ENCODE assay signal across 14 cellular contexts in the genomic region with DNA sequence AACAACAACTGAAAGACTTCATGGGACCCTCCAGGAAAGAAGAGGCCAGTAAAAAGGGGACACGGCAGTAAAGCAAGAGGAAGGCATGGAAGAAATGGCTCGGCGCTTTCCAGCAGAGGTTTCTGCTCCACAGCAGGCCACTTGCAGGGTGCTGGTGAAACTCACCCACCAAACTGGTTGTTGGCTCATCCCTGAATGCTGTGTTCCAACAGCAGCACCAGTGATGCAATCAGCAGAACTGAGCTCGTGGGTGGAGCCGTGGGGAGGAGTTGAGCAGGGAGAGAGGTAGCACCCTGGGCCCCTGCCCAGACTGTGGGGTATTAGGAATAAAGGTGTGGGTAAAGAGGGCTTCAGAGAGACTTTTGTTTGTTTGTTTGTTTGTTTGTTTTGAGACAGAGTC.
DNase-seq lines count a peak whose midpoint lies in the region; ATAC-seq and TF ChIP-seq lines count a peak whose summit lies in the region.
"Had no signal": no experiment of that assay in that cellular context is flagged by ENCODE, and none has a peak within 500 bp of the region (broad histone marks: within the 10 kb centered on the region; RNA-seq: fewer than 3 reads in every experiment).

No MANE protein-coding gene starts in this region.

- peak overlapping the region; percentile 71 for H3K27ac ChIP-seq in suprapubic skin

- peaks cover 37% of the 10 kb centered on the region for H3K4me1 ChIP-seq in suprapubic skin

- H3K4me3 ChIP-seq in fibroblast of villous mesenchyme (ENCODE audit: low read depth, low read length) (no peak overlapping the region), suprapubic skin (no peak overlapping the region)

- DNase-seq in NCI-H2107 (lab: John Stamatoyannopoulos, UW) (peak; percentile 23), NCI-H2107 treated with DMSO at 0.1 percent for 48 hours (lab: John Stamatoyannopoulos, UW; ENCODE audit: unreplicated experiment) (no peak), SKM-1 (lab: John Stamatoyannopoulos, UW; ENCODE audit: unreplicated experiment) (peak; percentile 29), fibroblast of villous mesenchyme (ENCODE audit: low read depth) (peak; percentile 65), suprapubic skin (ENCODE audit: low spot score in 2 of 2) (peak in 1 of 2 donors; percentile 78)
- DNase-seq in stimulated activated CD4-positive, alpha-beta T cell treated with anti-CD3 and anti-CD28 coated beads, Interleukin-1b, Interleukin-23, amount 100 ng/mL, for 48 hours: no peak
- DNase-seq in stimulated activated CD8-positive, alpha-beta memory T cell treated with anti-CD3 and anti-CD28 coated beads, Interleukin-4, amount 100 ng/mL, for 48 hours: no peak
- DNase-seq: cerebellar nuclear complex; GDM1; NCI-H1105 treated with DMSO at 0.1 percent for 48 hours; stimulated activated naive CD4-positive, alpha-beta T cell treated with Interleukin-2 at 50 U/mL for 16 hours had no signal

- TF ChIP-seq POLR2A in suprapubic skin (IDR thresholded peaks at IDR 0.05): no peak

- H3K27me3 ChIP-seq in suprapubic skin: no peaks in the 10 kb centered on the region

- ATAC-seq in HG02623 (IDR thresholded peaks at IDR 0.05; ENCODE audit: unreplicated experiment): no peak
- ATAC-seq: natural killer cell treated with Interleukin-12 subunit alpha and Interleukin-12 subunit beta and Interleukin-15 and Interleukin-18, amount 100 ng/mL, for 72 hours; Panc1 had no signal

- TF ChIP-seq CTCF in fibroblast of villous mesenchyme (IDR thresholded peaks at IDR 0.05; ENCODE audit: insufficient read depth, low read depth, low read length): no peak
- no peak for TF ChIP-seq CTCF in suprapubic skin (IDR thresholded peaks at IDR 0.05)

- no peaks in the 10 kb centered on the region for H3K36me3 ChIP-seq in suprapubic skin

- H3K9me3 ChIP-seq in suprapubic skin: no peaks in the 10 kb centered on the region

- WGBS in suprapubic skin: 46% methylated on average over 5 of the region's 5 CpGs

- no peak for TF ChIP-seq EP300 in suprapubic skin (IDR thresholded peaks at IDR 0.05)

Comparison
In these comparisons a context has a peak if more than half of its experiments do, and no peak if none do; other contexts are left out.
1. DNase-seq: peak in NCI-H2107 (single experiment), SKM-1 (single experiment) and fibroblast of villous mesenchyme (single experiment); none in NCI-H2107 treated with DMSO at 0.1 percent for 48 hours (single experiment), stimulated activated CD4-positive, alpha-beta T cell treated with anti-CD3 and anti-CD28 coated beads, Interleukin-1b, Interleukin-23, amount 100 ng/mL, for 48 hours (single experiment) and stimulated activated CD8-positive, alpha-beta memory T cell treated with anti-CD3 and anti-CD28 coated beads, Interleukin-4, amount 100 ng/mL, for 48 hours (single experiment).